ENCODE assay signal across 23 cellular contexts in the genomic region with DNA sequence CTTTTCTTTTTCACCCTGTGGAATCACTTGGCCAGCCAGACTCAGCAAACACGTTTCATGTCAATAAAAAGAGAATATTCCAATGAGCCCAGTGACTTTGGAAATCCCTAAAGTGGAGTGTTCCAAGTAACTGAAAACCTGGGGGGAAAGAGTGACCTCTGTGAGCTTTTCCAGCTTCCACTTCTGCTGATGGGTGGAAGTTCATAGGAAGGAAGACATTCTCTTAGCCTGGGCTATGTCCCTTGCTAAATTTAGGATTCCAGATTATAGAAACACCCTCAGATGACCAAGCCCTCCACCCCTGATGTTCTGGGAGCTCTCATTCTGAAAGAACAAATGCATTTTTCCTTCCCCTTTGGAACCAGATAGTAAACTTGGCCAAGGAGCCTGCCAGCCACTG. TPM values are rescaled to one million over a fixed set of nuclear protein-coding genes. Genes with fewer than 3 reads are reported as not detected.
DNase-seq lines count a peak whose midpoint lies in the region; ATAC-seq and TF ChIP-seq lines count a peak whose summit lies in the region.
"Had no signal": no experiment of that assay in that cellular context is flagged by ENCODE, and none has a peak within 500 bp of the region (broad histone marks: within the 10 kb centered on the region; RNA-seq: fewer than 3 reads in every experiment).

No MANE protein-coding gene starts in this region.

- H2AK9ac ChIP-seq in IMR-90 (replicated peaks; ENCODE audit: low read depth, low read length, poor library complexity) = no peak overlapping the region

- TF ChIP-seq EP300 in neural cell (conservative IDR thresholded peaks at IDR 0.05; ENCODE audit: poor library complexity, severe bottlenecking) = no peak

- no peak overlapping the region for H3K4ac ChIP-seq in IMR-90 (ENCODE audit: low read depth, low read length)

- TF ChIP-seq CTCF in IMR-90 (conservative IDR thresholded peaks at IDR 0.05; ENCODE audit: low read depth, low read length) (no peak), brain microvascular endothelial cell (IDR thresholded peaks at IDR 0.05; ENCODE audit: low read depth, low read length, missing control alignments) (no peak), neural cell (IDR thresholded peaks at IDR 0.05; ENCODE audit: poor library complexity, severe bottlenecking) (no peak), glutamatergic neuron (IDR thresholded peaks at IDR 0.05; ENCODE audit: partially characterized antibody, unreplicated experiment) (no peak)

- H3F3A ChIP-seq in neural cell (ENCODE audit: insufficient read depth, low read length, poor library complexity, severe bottlenecking) = no peaks in the 10 kb centered on the region

- no peaks in the 10 kb centered on the region for H4K20me1 ChIP-seq in IMR-90 (ENCODE audit: insufficient read depth, low read length)
- no peaks in the 10 kb centered on the region for H4K20me1 ChIP-seq in neural cell (ENCODE audit: insufficient read depth)
- H4K20me1 ChIP-seq: BLaER1 treated with 17β-estradiol and CSF1 and Interleukin-3, amounts not matched to agents 10 nM and 100 nM had no signal

- H2BK15ac ChIP-seq in IMR-90 (ENCODE audit: low read depth, low read length) = no peak overlapping the region

- dilution Hi-C loops in IMR-90 (cut with HindIII; ENCODE audit: low sequenced_read_pairs, unreplicated experiment) = no loop called here

- H3K4me2 ChIP-seq in IMR-90 (ENCODE audit: low read depth, low read length) = 0 out of 2 replicates have a peak overlapping the region, but pooled peaks have one; percentile 24
- H3K4me2 ChIP-seq in neural cell (ENCODE audit: low read length) = no peak overlapping the region

- no peaks in the 10 kb centered on the region for H3K79me2 ChIP-seq in neural cell (replicated peaks; ENCODE audit: insufficient read depth, low read length)

- CTCF ChIA-PET in IMR-90 (lab: Yijun Ruan, JAX) = no interaction called here

- peaks cover 9% of the 10 kb centered on the region for H3K4me1 ChIP-seq in IMR-90 (ENCODE audit: control insufficient read depth, insufficient read depth, low read length)

- H2AFZ ChIP-seq in IMR-90 (replicated peaks; ENCODE audit: low read length, poor library complexity) (no peak overlapping the region), neural cell (ENCODE audit: low read depth, low read length) (no peak overlapping the region)

- H3K36me3 Mint-ChIP-seq in glutamatergic neuron (ENCODE audit: unreplicated experiment) = no peaks in the 10 kb centered on the region
- H3K36me3 Mint-ChIP-seq: CD4-positive, alpha-beta memory T cell had no signal

- no peaks in the 10 kb centered on the region for H3K9me3 Mint-ChIP-seq in glutamatergic neuron (ENCODE audit: unreplicated experiment)
- H3K9me3 Mint-ChIP-seq: CD4-positive, alpha-beta memory T cell had no signal

- TF ChIP-seq RAD21 in IMR-90 (IDR thresholded peaks at IDR 0.05; ENCODE audit: low read length) (no peak), neural cell (conservative IDR thresholded peaks at IDR 0.05) (no peak)

- H3K27ac ChIP-seq in IMR-90 (ENCODE audit: insufficient read depth, low read length) (no peak overlapping the region), brain microvascular endothelial cell (peak overlapping the region; percentile 28), neural cell (ENCODE audit: low read length) (peak overlapping the region; percentile 10)
- H3K27ac ChIP-seq: BLaER1 treated with 17β-estradiol and CSF1 and Interleukin-3, amounts not matched to agents 10 nM and 100 nM; HL-60; RWPE1 had no signal

- no peaks in the 10 kb centered on the region for H3K9me3 ChIP-seq in IMR-90 (ENCODE audit: control insufficient read depth, insufficient read depth, low read length)
- H3K9me3 ChIP-seq in neural cell (ENCODE audit: low read length) = no peaks in the 10 kb centered on the region

- no peak overlapping the region for H2BK120ac ChIP-seq in IMR-90 (ENCODE audit: low read depth, low read length)

- DNase-seq in CD1c-positive myeloid dendritic cell (ENCODE audit: extremely low spot score) = peak; percentile 19
- no peak for DNase-seq in IMR-90
- DNase-seq in brain microvascular endothelial cell = no peak
- DNase-seq in glutamatergic neuron = no peak
- no peak for DNase-seq in anterior cingulate cortex (lab: John Stamatoyannopoulos, UW)
- DNase-seq: AML-193; CD4-positive, alpha-beta memory T cell; COR-L47; DMS53; Karpas-422; NCI-H1092 treated with DMSO at 0.1 percent for 48 hours; NCI-H1436; NCI-H187 treated with DMSO at 0.1 percent for 48 hours; NCI-H2107; NCI-H526 treated with DMSO at 0.1 percent for 48 hours; SHP77 had no signal

- H3K27me3 ChIP-seq in IMR-90 (ENCODE audit: control insufficient read depth, insufficient read depth, low read length) = no peaks in the 10 kb centered on the region
- no peaks in the 10 kb centered on the region for H3K27me3 ChIP-seq in brain microvascular endothelial cell (replicated peaks)
- no peaks in the 10 kb centered on the region for H3K27me3 ChIP-seq in neural cell (ENCODE audit: insufficient read depth, low read depth, low read length)
- H3K27me3 ChIP-seq: BLaER1 treated with 17β-estradiol and CSF1 and Interleukin-3, amounts not matched to agents 10 nM and 100 nM had no signal

- H3K4me3 ChIP-seq in IMR-90 (ENCODE audit: insufficient read depth, low read depth, low read length) (no peak overlapping the region), brain microvascular endothelial cell (ENCODE audit: low read depth, low read length) (no peak overlapping the region), neural cell (ENCODE audit: low read length) (no peak overlapping the region)
- H3K4me3 ChIP-seq: BLaER1 treated with 17β-estradiol and CSF1 and Interleukin-3, amounts not matched to agents 10 nM and 100 nM had no signal

- no peak overlapping the region for H4K91ac ChIP-seq in IMR-90 (ENCODE audit: insufficient read depth, low read depth, low read length)

- H4K5ac ChIP-seq in IMR-90 (ENCODE audit: low read depth, low read length) = no peak overlapping the region

- no peak overlapping the region for H2BK5ac ChIP-seq in IMR-90 (ENCODE audit: low read depth, low read length, poor library complexity, severe bottlenecking)

- no peak overlapping the region for H3K4me3 Mint-ChIP-seq in glutamatergic neuron (ENCODE audit: unreplicated experiment)
- H3K4me3 Mint-ChIP-seq: CD4-positive, alpha-beta memory T cell had no signal

- TF ChIP-seq POLR2A in IMR-90 (IDR thresholded peaks at IDR 0.05; ENCODE audit: low read depth, low read length) = no peak

- H2AK5ac ChIP-seq in IMR-90 (ENCODE audit: low read depth, low read length) = no peak overlapping the region

- no peak overlapping the region for H3K9ac ChIP-seq in IMR-90 (ENCODE audit: low read depth, low read length)
- H3K9ac ChIP-seq in neural cell (ENCODE audit: low read length) = no peak overlapping the region
- H3K9ac ChIP-seq: BLaER1 treated with 17β-estradiol and CSF1 and Interleukin-3, amounts not matched to agents 10 nM and 100 nM had no signal

- WGBS in IMR-90 (ENCODE audit: extremely low coverage in 2 of 2, insufficient read length in 1 of 2), 2 experiments = no CpG with 5 or more reads among the region's 1 CpG

- intact Hi-C loops in IMR-90 (cut with micrococcal nuclease) = no loop called here

- BruUV-seq in IMR-90 (replicated peaks; lab: Mats Ljungman, UMichigan) = no TSS peak

- no peak overlapping the region for H4K8ac ChIP-seq in IMR-90 (ENCODE audit: low read depth in 2 of 2, low read length in 2 of 2)

- H3K56ac ChIP-seq in IMR-90 (ENCODE audit: extremely low read depth, insufficient read depth, low read length) = no peak overlapping the region

- 0 out of 2 replicates have a peak overlapping the region, but pooled peaks have one; percentile 0 for H2BK20ac ChIP-seq in IMR-90 (ENCODE audit: low read depth, low read length)

- no peak overlapping the region for H3K27ac Mint-ChIP-seq in glutamatergic neuron (ENCODE audit: unreplicated experiment)
- H3K27ac Mint-ChIP-seq: CD4-positive, alpha-beta memory T cell had no signal

- ATAC-seq in IMR-90 (ENCODE audit: low read depth) = no peak
- ATAC-seq in HG02610 (IDR thresholded peaks at IDR 0.05; ENCODE audit: unreplicated experiment) = no peak
- ATAC-seq: Panc1 had no signal

- in situ Hi-C loops in IMR-90 (cut with MboI; ENCODE audit: low sequenced_read_pairs) (no loop called here), brain microvascular endothelial cell (cut with HindIII; ENCODE audit: low pct_ligation_motif_present, low sequenced_read_pairs) (no loop called here)

- no peak overlapping the region for H3K14ac ChIP-seq in IMR-90 (replicated peaks; ENCODE audit: low read depth, low read length)

- H3K9me2 ChIP-seq in neural cell (ENCODE audit: insufficient read depth, low read length) = no peaks in the 10 kb centered on the region

- H3K27me3 Mint-ChIP-seq in glutamatergic neuron (ENCODE audit: unreplicated experiment) = no peaks in the 10 kb centered on the region

- POLR2A ChIA-PET in IMR-90 (lab: Charles Lee; ENCODE audit: unreplicated experiment) = interaction anchor here (0.6 to 1.1 kb wide), 3 partner anchors 10 to 87 kb away, joined by 3 to 4 read pairs (median 3); no protein-coding TSS in a partner anchor

- H3K36me3 ChIP-seq in IMR-90 (ENCODE audit: control insufficient read depth, insufficient read depth, low read length) = no peaks in the 10 kb centered on the region
- no peaks in the 10 kb centered on the region for H3K36me3 ChIP-seq in brain microvascular endothelial cell (replicated peaks)
- no peaks in the 10 kb centered on the region for H3K36me3 ChIP-seq in neural cell (ENCODE audit: insufficient read depth, low read length)
- H3K36me3 ChIP-seq: BLaER1 treated with 17β-estradiol and CSF1 and Interleukin-3, amounts not matched to agents 10 nM and 100 nM had no signal

- no peaks in the 10 kb centered on the region for H3K79me1 ChIP-seq in IMR-90 (ENCODE audit: low read depth in 1 of 2, low read length in 2 of 2)

- H3K9me1 ChIP-seq in IMR-90 (ENCODE audit: insufficient read depth, low read length) = peaks cover 3% of the 10 kb centered on the region; the same call in 1 of the 2 replicates

- H3K18ac ChIP-seq in IMR-90 (ENCODE audit: low read depth, low read length) = peak overlapping the region; percentile 56; the same call in 1 of the 2 replicates

- no peak overlapping the region for H3K23ac ChIP-seq in IMR-90 (ENCODE audit: low read depth, low read length)

- no peaks in the 10 kb centered on the region for H3K4me1 Mint-ChIP-seq in glutamatergic neuron (ENCODE audit: low read depth, unreplicated experiment)
- H3K4me1 Mint-ChIP-seq: CD4-positive, alpha-beta memory T cell had no signal

TF ChIP-seq in IMR-90, 13 proteins besides CTCF, POLR2A, EP300 and RAD21 (continues in another document):
- no peak for TF ChIP-seq RCOR1 (IDR thresholded peaks at IDR 0.05; ENCODE audit: insufficient replicate concordance, low read length)
- no peak for TF ChIP-seq SMC3 (IDR thresholded peaks at IDR 0.05; ENCODE audit: low read depth, low read length)

TF ChIP-seq in neural cell, 6 proteins besides CTCF, POLR2A, EP300 and RAD21 (continues in another document):
- no peak for TF ChIP-seq POLR2AphosphoS5 (IDR thresholded peaks at IDR 0.05)

RNA-seq across cellular contexts. Expression of gene EDN1, which starts 44.8 kb away (rescaled TPM):
- total RNA-seq in IMR-90 (2012; rRNA removed) = 5.6 and 8.6 TPM in 2 replicates
- polyA plus RNA-seq in IMR-90 (2012; rRNA removed) = 8.5 and 9.0 TPM in 2 replicates
- 3.2 and 5.6 TPM in 2 replicates for polyA plus RNA-seq in IMR-90 (2012; cell fraction: cytosol; rRNA removed)
- 7.5 and 15.6 TPM in 2 replicates for polyA plus RNA-seq in IMR-90 (2012; cell fraction: nucleus; rRNA removed; ENCODE audit: low replicate concordance)
- 2.2 and 2.7 TPM in 2 replicates for polyA plus RNA-seq in neural cell
- polyA minus RNA-seq in neural cell = 0.69 TPM in 1 of 2 replicates, not detected in the other
- 0.54 TPM for total RNA-seq in glutamatergic neuron (ENCODE audit: unreplicated experiment)
- total RNA-seq: SK-MEL-5 had no signal
- polyA plus RNA-seq: CD4-positive, alpha-beta memory T cell had no signal
